Comparison of ENCODE assay signal across 8 cellular contexts in genomic region chrX:131841496-131842410, GRCh38.
DNase-seq lines count a peak whose midpoint lies in the region; ATAC-seq and TF ChIP-seq lines count a peak whose summit lies in the region.

No MANE protein-coding gene starts in this region.

- in situ Hi-C loops in GM13977 (cut with MboI; ENCODE audit: low pct_unique_long_range_greater_than_20kb, low sequenced_read_pairs, unreplicated experiment) = loop anchor here (10.0 to 25.0 kb wide), 2 partner anchors 383 to 796 kb away; no protein-coding TSS in a partner anchor

- H3K27ac Mint-ChIP-seq in CD4-positive, CD25-positive, alpha-beta regulatory T cell = peak overlapping the region in 2 of 3 donors; percentile 56 to 74

- DNase-seq in CD4-positive, CD25-positive, alpha-beta regulatory T cell = peak; percentile 9 to 57 (median 56)
- DNase-seq in GM13977 (ENCODE audit: low spot score) (peak; percentile 74), NCI-H2196 treated with DMSO at 0.1 percent for 48 hours (lab: John Stamatoyannopoulos, UW; ENCODE audit: unreplicated experiment) (peak; percentile 1), pons (ENCODE audit: low spot score) (peak; percentile 26)
- DNase-seq in activated CD8-positive, alpha-beta memory T cell treated with anti-CD3 and anti-CD28 coated beads, Interleukin-2, amount 50 U/mL, for 48 hours = peak; percentile 52

- WGBS in gastroesophageal sphincter (ENCODE audit: low coverage in 1 of 2), 2 donors = 0 to 17% methylated on average over 4 to 5 of the region's 31 CpGs

- H3K4me1 Mint-ChIP-seq in CD4-positive, CD25-positive, alpha-beta regulatory T cell = peaks cover 0 to 4% (median 0%) of the 10 kb centered on the region in 4 donors

- no peak overlapping the region for H3K4me3 Mint-ChIP-seq in CD4-positive, CD25-positive, alpha-beta regulatory T cell

- no peaks in the 10 kb centered on the region for H3K4me1 ChIP-seq in CD4-positive, CD25-positive, alpha-beta regulatory T cell (ENCODE audit: control insufficient read depth, insufficient read depth, low read length, poor library complexity, severe bottlenecking)
- no peaks in the 10 kb centered on the region for H3K4me1 ChIP-seq in gastroesophageal sphincter

- TF ChIP-seq CTCF in GM13977 (IDR thresholded peaks at IDR 0.05; ENCODE audit: extremely low read depth, insufficient read depth, missing control alignments) (peak; percentile 86), gastroesophageal sphincter (IDR thresholded peaks at IDR 0.05) (peak in 3 of 4 experiments; percentile 45 to 93 (median 57))

- no peak overlapping the region for H3K27ac ChIP-seq in CD4-positive, CD25-positive, alpha-beta regulatory T cell (ENCODE audit: insufficient read depth, low read length, poor library complexity, severe bottlenecking)
- no peak overlapping the region for H3K27ac ChIP-seq in gastroesophageal sphincter

- no peak for TF ChIP-seq POLR2A in gastroesophageal sphincter (IDR thresholded peaks at IDR 0.05)

- H3K36me3 ChIP-seq in CD4-positive, CD25-positive, alpha-beta regulatory T cell (ENCODE audit: control insufficient read depth, insufficient read depth, low read length) = no peaks in the 10 kb centered on the region
- H3K36me3 ChIP-seq in gastroesophageal sphincter = no peaks in the 10 kb centered on the region

- no peak for TF ChIP-seq EP300 in gastroesophageal sphincter (IDR thresholded peaks at IDR 0.05)

- no peak overlapping the region for H3K4me3 ChIP-seq in CD4-positive, CD25-positive, alpha-beta regulatory T cell (ENCODE audit: low read depth, low read length)
- no peak overlapping the region for H3K4me3 ChIP-seq in gastroesophageal sphincter

- no peaks in the 10 kb centered on the region for H3K9me3 Mint-ChIP-seq in CD4-positive, CD25-positive, alpha-beta regulatory T cell

- no peaks in the 10 kb centered on the region for H3K9me3 ChIP-seq in CD4-positive, CD25-positive, alpha-beta regulatory T cell (ENCODE audit: control insufficient read depth in 2 of 2, low read length in 2 of 2)
- H3K9me3 ChIP-seq in gastroesophageal sphincter = no peaks in the 10 kb centered on the region

- peaks cover 4% of the 10 kb centered on the region for H3K27me3 Mint-ChIP-seq in CD4-positive, CD25-positive, alpha-beta regulatory T cell

- ATAC-seq in CD4-positive, CD25-positive, alpha-beta regulatory T cell (ENCODE audit: low read depth in 2 of 2) = no peak
- peak; percentile 71 for ATAC-seq in HG03025 (IDR thresholded peaks at IDR 0.05; ENCODE audit: low FRiP score, unreplicated experiment)
- no peak for ATAC-seq in gastroesophageal sphincter
- ATAC-seq in HG02884 (IDR thresholded peaks at IDR 0.05; ENCODE audit: unreplicated experiment) = no peak

- no peaks in the 10 kb centered on the region for H3K27me3 ChIP-seq in CD4-positive, CD25-positive, alpha-beta regulatory T cell (ENCODE audit: control insufficient read depth, insufficient read depth, low read length)
- H3K27me3 ChIP-seq in gastroesophageal sphincter = no peaks in the 10 kb centered on the region

- H3K36me3 Mint-ChIP-seq in CD4-positive, CD25-positive, alpha-beta regulatory T cell = no peaks in the 10 kb centered on the region

Comparison
In these comparisons a context has a peak if more than half of its experiments do, and no peak if none do; other contexts are left out.
1. DNase-seq: peak in every context shown above with its lines; median percentile 74 in GM13977; 56 in CD4-positive, CD25-positive, alpha-beta regulatory T cell; 52 in activated CD8-positive, alpha-beta memory T cell treated with anti-CD3 and anti-CD28 coated beads, Interleukin-2, amount 50 U/mL, for 48 hours; 26 in pons; 1 in NCI-H2196 treated with DMSO at 0.1 percent for 48 hours.